In the genomic region with DNA sequence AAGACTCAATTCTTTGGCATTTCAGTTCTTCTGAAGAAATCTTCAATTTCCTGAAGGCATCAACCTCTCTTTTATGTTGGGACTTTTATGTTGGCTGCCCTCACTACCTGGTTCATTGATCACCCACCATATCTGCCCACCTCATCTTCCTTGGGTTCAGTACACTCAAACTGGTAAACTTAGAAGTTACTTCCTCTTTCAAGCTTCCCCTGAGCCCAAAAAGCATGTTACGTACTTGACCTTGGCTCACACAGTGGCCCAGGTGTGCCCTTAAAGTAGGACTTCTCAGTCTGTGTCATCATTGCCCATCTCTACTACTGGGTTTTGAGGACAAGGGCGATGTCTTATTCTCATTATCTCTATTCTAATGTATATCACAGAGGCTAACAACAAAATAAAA, we compare ENCODE assay signal across 1 cellular context.
TF ChIP-seq lines count a peak whose summit lies in the region.

No MANE protein-coding gene starts in this region.

TF ChIP-seq in GM12878, 131 proteins besides CTCF, POLR2A, EP300 and RAD21 (continued from another document):
- TF ChIP-seq RELA (IDR thresholded peaks at IDR 0.05; ENCODE audit: borderline replicate concordance, partially characterized antibody) = no peak
- no peak for TF ChIP-seq SIX5 (IDR thresholded peaks at IDR 0.05; ENCODE audit: low read depth, low read length, severe bottlenecking)
- TF ChIP-seq CHD1 (IDR thresholded peaks at IDR 0.05; ENCODE audit: low read depth, low read length) = no peak
- TF ChIP-seq ELK1 (IDR thresholded peaks at IDR 0.05; ENCODE audit: low read depth, low read length) = no peak
- TF ChIP-seq, protein P1, sequence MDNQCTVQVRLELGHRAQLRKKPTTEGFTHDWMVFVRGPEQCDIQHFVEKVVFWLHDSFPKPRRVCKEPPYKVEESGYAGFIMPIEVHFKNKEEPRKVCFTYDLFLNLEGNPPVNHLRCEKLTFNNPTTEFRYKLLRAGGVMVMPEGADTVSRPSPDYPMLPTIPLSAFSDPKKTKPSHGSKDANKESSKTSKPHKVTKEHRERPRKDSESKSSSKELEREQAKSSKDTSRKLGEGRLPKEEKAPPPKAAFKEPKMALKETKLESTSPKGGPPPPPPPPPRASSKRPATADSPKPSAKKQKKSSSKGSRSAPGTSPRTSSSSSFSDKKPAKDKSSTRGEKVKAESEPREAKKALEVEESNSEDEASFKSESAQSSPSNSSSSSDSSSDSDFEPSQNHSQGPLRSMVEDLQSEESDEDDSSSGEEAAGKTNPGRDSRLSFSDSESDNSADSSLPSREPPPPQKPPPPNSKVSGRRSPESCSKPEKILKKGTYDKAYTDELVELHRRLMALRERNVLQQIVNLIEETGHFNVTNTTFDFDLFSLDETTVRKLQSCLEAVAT (IDR thresholded peaks at IDR 0.05) = no peak
- no peak for TF ChIP-seq RBBP5 (conservative IDR thresholded peaks at IDR 0.05)
- TF ChIP-seq ASH2L (IDR thresholded peaks at IDR 0.05; ENCODE audit: borderline replicate concordance, low read depth) = no peak
- no peak for TF ChIP-seq SREBF1 (IDR thresholded peaks at IDR 0.05; ENCODE audit: low read length)
- no peak for TF ChIP-seq GATAD2B (conservative IDR thresholded peaks at IDR 0.05; ENCODE audit: low read depth)
- TF ChIP-seq NR2C1 (IDR thresholded peaks at IDR 0.05) = no peak
- no peak for TF ChIP-seq NBN (IDR thresholded peaks at IDR 0.05)
- no peak for TF ChIP-seq TAF1 (IDR thresholded peaks at IDR 0.05; ENCODE audit: borderline replicate concordance, low read depth, low read length)
TF ChIP-seq in GM12878: peak in this region for 0.
